Comparison of ENCODE assay signal across 9 cellular contexts in the genomic region with DNA sequence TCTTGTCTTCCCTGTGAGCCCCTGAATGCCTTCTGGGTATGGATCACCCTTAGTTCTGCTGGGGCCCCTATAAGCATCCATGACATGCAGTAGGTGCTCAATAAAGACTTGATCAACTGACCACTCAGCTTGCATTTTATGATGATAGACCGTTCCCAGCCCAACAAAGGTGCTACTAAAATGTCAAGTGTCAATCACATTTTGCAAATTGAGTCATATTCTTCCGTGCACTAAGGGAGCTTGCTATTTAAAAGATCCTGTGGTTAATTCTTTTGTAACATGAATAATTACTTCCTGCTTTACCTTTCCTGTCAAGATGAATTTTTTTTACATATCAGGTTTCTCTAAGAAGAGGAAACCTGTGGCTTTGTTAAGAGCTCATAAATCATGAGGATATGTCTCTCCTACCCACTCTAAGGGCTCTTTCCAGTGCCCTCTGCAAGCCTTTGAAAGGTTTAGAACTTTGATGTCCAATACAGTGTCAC. TPM values are rescaled to one million over a fixed set of nuclear protein-coding genes. Genes with fewer than 3 reads are reported as not detected.
A peak's percentile ranks its signal among the peaks of the same experiment; 100 is the strongest.
DNase-seq lines count a peak whose midpoint lies in the region; ATAC-seq, FAIRE-seq and TF ChIP-seq lines count a peak whose summit lies in the region.
"Had no signal": no experiment of that assay in that cellular context is flagged by ENCODE, and none has a peak within 500 bp of the region (broad histone marks: within the 10 kb centered on the region; RNA-seq: fewer than 3 reads in every experiment).

No MANE protein-coding gene starts in this region.

- peaks cover 0 to 2% of the 10 kb centered on the region in 2 donors for H3K4me1 ChIP-seq in lung (ENCODE audit: control insufficient read depth in 2 of 2, insufficient read depth in 2 of 2, low read length in 2 of 2)

- ATAC-seq in lung (ENCODE audit: insufficient read depth, low FRiP score) (peak; percentile 19), HG03439 (IDR thresholded peaks at IDR 0.05; ENCODE audit: unreplicated experiment) (no peak), GM21825 (IDR thresholded peaks at IDR 0.05; ENCODE audit: unreplicated experiment) (no peak)

- no peaks in the 10 kb centered on the region for H3K9me3 ChIP-seq in lung (ENCODE audit: control insufficient read depth in 2 of 2, insufficient read depth in 1 of 2, low read length in 1 of 2)

- FAIRE-seq in GM12892 (lab: Jason Lieb, UNC), result peak; percentile 93

- H3K27me3 ChIP-seq in lung (ENCODE audit: control insufficient read depth, insufficient read depth), result no peaks in the 10 kb centered on the region

- H3K4me3 ChIP-seq in lung, result no peak overlapping the region

- TF ChIP-seq CTCF in lung (IDR thresholded peaks at IDR 0.05; ENCODE audit: control extremely low read depth, extremely low read depth), result no peak

- no peak for TF ChIP-seq POLR2A in GM12892 (IDR thresholded peaks at IDR 0.05; ENCODE audit: low read depth, low read length)

- H3K36me3 ChIP-seq in lung (ENCODE audit: control insufficient read depth in 2 of 2, insufficient read depth in 2 of 2, low read length in 2 of 2), result no peaks in the 10 kb centered on the region

- 14 to 34% methylated on average over 2 of the region's 2 CpGs for WGBS in lung, 2 donors

- no peak overlapping the region for H3K27ac ChIP-seq in lung (ENCODE audit: low read depth in 1 of 2, low read length in 1 of 2)

- DNase-seq in GM12892 (ENCODE audit: insufficient read length) (no peak), KG1 (lab: John Stamatoyannopoulos, UW) (peak; percentile 27), SKM-1 treated with dmso at 0.1 percent for 144 hours (lab: John Stamatoyannopoulos, UW; ENCODE audit: unreplicated experiment) (peak; percentile 74), lung (ENCODE audit: low spot score) (no peak), DMS 273 (lab: John Stamatoyannopoulos, UW; ENCODE audit: unreplicated experiment) (no peak), kidney glomerular epithelial cell (lab: John Stamatoyannopoulos, UW) (no peak)
- DNase-seq: mesenchymal stem cell had no signal

RNA-seq across cellular contexts. Expression of gene SH3KBP1, which starts 47.6 kb away (rescaled TPM):
- polyA plus RNA-seq in GM12892 (2012; ENCODE audit: missing spikeins), result 124 TPM
- 10 to 100 TPM; 34.2 to 40.3 TPM for total RNA-seq in lung
- polyA plus RNA-seq in lung, result 10 to 100 TPM; 15.4 to 27.2 TPM

Comparison
In these comparisons a context has a peak if more than half of its experiments do, and no peak if none do; other contexts are left out.
1. DNase-seq: peak in KG1 (single experiment) and SKM-1 treated with dmso at 0.1 percent for 144 hours (single experiment); none in GM12892 (single experiment), lung (single experiment), DMS 273 (single experiment) and kidney glomerular epithelial cell (single experiment).